In genomic region chr11:61968758-61969390, GRCh38 we compare ENCODE assay signal across 1 cellular context.
TF ChIP-seq lines count a peak whose summit lies in the region.

No MANE protein-coding gene starts in this region.

TF ChIP-seq in GM12878, 131 proteins besides CTCF, POLR2A, EP300 and RAD21:
- TF ChIP-seq, protein P1, sequence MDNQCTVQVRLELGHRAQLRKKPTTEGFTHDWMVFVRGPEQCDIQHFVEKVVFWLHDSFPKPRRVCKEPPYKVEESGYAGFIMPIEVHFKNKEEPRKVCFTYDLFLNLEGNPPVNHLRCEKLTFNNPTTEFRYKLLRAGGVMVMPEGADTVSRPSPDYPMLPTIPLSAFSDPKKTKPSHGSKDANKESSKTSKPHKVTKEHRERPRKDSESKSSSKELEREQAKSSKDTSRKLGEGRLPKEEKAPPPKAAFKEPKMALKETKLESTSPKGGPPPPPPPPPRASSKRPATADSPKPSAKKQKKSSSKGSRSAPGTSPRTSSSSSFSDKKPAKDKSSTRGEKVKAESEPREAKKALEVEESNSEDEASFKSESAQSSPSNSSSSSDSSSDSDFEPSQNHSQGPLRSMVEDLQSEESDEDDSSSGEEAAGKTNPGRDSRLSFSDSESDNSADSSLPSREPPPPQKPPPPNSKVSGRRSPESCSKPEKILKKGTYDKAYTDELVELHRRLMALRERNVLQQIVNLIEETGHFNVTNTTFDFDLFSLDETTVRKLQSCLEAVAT (IDR thresholded peaks at IDR 0.05), result peak; percentile 70
- TF ChIP-seq TBL1XR1 (IDR thresholded peaks at IDR 0.05; ENCODE audit: low read depth, low read length) (no peak), NFIC (IDR thresholded peaks at IDR 0.05; ENCODE audit: low read depth, low read length) (no peak), IKZF2 (IDR thresholded peaks at IDR 0.05) (no peak)
